ENCODE assay signal across 7 cellular contexts in genomic region chr1:52057245-52057644, GRCh38.
A peak's percentile ranks its signal among the peaks of the same experiment; 100 is the strongest.
DNase-seq lines count a peak whose midpoint lies in the region; ATAC-seq and TF ChIP-seq lines count a peak whose summit lies in the region.

No MANE protein-coding gene starts in this region.

- TF ChIP-seq CTCF in foreskin fibroblast (IDR thresholded peaks at IDR 0.05; ENCODE audit: low read depth, low read length), result no peak

- peak overlapping the region; percentile 96 for H3K9ac ChIP-seq in SK-N-MC (ENCODE audit: insufficient read length)

- H3K36me3 ChIP-seq in SK-N-MC (ENCODE audit: insufficient read depth, low read length), result peaks cover 37% of the 10 kb centered on the region

- DNase-seq in HCEC 1CT (peak; percentile 20), SK-N-MC (ENCODE audit: low read depth, low spot score) (no peak), foreskin fibroblast (peak in 1 of 2 donors; percentile 41)

- ATAC-seq in GM18502 (IDR thresholded peaks at IDR 0.05; ENCODE audit: poor library complexity, unreplicated experiment) (no peak), HG02763 (IDR thresholded peaks at IDR 0.05; ENCODE audit: unreplicated experiment) (no peak), GM18861 (IDR thresholded peaks at IDR 0.05; ENCODE audit: unreplicated experiment) (no peak)

- H3K4me3 ChIP-seq in SK-N-MC (peak overlapping the region; percentile 93), foreskin fibroblast (ENCODE audit: low read depth in 1 of 2, low read length in 2 of 2) (peak overlapping the region; percentile 81 to 96), skin epidermis (peak overlapping the region in 6 of 7 experiments; percentile 68 to 98 (median 84))

- H3K27ac ChIP-seq in SK-N-MC (peak overlapping the region; percentile 97), skin epidermis (peak overlapping the region in 15 of 21 experiments; percentile 85 to 98 (median 95))

- no peaks in the 10 kb centered on the region for H3K9me3 ChIP-seq in SK-N-MC (ENCODE audit: low read depth, low read length)
